1 cellular context compared by ENCODE assay signal in genomic region chr12:552466-552865, GRCh38.
TF ChIP-seq lines count a peak whose summit lies in the region.

No MANE protein-coding gene starts in this region.

TF ChIP-seq in SK-N-SH treated with all-trans-retinoic acid at 6 μM for 48 hours, 23 proteins besides CTCF, POLR2A, EP300 and RAD21 (continued from another document):
- TF ChIP-seq CREB5 (CRISPR knock-in tag; IDR thresholded peaks at IDR 0.05; ENCODE audit: low read depth) (no peak), CSDC2 (CRISPR knock-in tag; IDR thresholded peaks at IDR 0.05) (no peak), OSR1 (CRISPR knock-in tag; IDR thresholded peaks at IDR 0.05) (no peak), ZNF8 (CRISPR knock-in tag; IDR thresholded peaks at IDR 0.05) (no peak), POU6F1 (CRISPR knock-in tag; IDR thresholded peaks at IDR 0.05; ENCODE audit: borderline replicate concordance, low read depth) (no peak)
